Comparison of ENCODE assay signal across 1 cellular context in the genomic region with DNA sequence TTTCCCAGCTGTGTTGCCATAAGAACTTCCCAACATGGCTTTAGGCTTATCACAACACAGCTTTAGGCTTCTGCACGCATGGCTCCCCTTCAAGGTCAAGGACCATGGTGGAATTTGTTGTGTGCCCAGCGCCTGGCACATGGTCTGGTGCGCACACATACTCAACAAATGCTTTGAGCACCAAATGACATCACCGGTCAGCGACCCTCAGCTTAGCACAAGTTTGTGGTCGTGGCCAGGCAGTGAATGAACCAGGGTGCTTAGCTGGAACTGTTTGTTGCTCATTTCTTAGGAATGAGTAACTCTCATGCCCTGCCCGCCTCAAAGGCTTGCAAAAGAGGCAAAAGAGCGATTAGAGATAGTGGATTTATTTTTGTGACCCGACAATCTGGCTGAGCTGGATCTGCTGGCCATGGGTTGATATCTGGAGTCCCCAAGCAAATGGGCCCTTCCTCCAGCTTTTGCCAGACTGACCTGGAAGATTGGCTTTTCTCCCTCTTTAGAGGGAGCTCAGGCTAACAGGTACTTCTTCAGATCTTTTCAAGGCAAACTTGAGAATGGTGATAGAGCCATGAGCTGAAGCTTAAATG.
TF ChIP-seq lines count a peak whose summit lies in the region.

No MANE protein-coding gene starts in this region.

TF ChIP-seq in K562, 482 proteins besides CTCF, POLR2A, EP300 and RAD21 (continued from another document and continues in another):
- TF ChIP-seq, protein P1, sequence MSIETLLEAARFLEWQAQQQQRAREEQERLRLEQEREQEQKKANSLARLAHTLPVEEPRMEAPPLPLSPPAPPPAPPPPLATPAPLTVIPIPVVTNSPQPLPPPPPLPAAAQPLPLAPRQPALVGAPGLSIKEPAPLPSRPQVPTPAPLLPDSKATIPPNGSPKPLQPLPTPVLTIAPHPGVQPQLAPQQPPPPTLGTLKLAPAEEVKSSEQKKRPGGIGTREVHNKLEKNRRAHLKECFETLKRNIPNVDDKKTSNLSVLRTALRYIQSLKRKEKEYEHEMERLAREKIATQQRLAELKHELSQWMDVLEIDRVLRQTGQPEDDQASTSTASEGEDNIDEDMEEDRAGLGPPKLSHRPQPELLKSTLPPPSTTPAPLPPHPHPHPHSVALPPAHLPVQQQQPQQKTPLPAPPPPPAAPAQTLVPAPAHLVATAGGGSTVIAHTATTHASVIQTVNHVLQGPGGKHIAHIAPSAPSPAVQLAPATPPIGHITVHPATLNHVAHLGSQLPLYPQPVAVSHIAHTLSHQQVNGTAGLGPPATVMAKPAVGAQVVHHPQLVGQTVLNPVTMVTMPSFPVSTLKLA (conservative IDR thresholded peaks at IDR 0.05): 0 out of 4 replicates have a peak, but pooled peaks of 1 of the 2 experiments have one; percentile 14
- TF ChIP-seq ZNF707 (CRISPR knock-in tag; conservative IDR thresholded peaks at IDR 0.05) (no peak), TCF7 (IDR thresholded peaks at IDR 0.05; ENCODE audit: borderline replicate concordance) (peak; percentile 76; the same call in 1 of the 2 replicates), LARP7 (IDR thresholded peaks at IDR 0.05) (no peak), HLTF (IDR thresholded peaks at IDR 0.05) (0 out of 2 replicates have a peak, but pooled peaks have one; percentile 18), ZC3H4 (CRISPR knock-in tag; IDR thresholded peaks at IDR 0.05; ENCODE audit: borderline replicate concordance) (peak; percentile 76), POLR2AphosphoS5 (IDR thresholded peaks at IDR 0.05; ENCODE audit: control insufficient read depth, insufficient read depth, low read depth, low read length) (peak; percentile 81), MYC (IDR thresholded peaks at IDR 0.05; ENCODE audit: low read depth, low read length) (peak; percentile 4; the same call in 1 of the 2 replicates), MYC (CRISPR knock-in tag; IDR thresholded peaks at IDR 0.05; ENCODE audit: borderline replicate concordance, low read depth) (peak; percentile 20; the same call in 1 of the 2 replicates), ILF3 (IDR thresholded peaks at IDR 0.05; ENCODE audit: borderline replicate concordance) (no peak), ZFP1 (CRISPR knock-in tag; IDR thresholded peaks at IDR 0.05) (no peak), HDAC1 (IDR thresholded peaks at IDR 0.05) (peak in 1 of 2 experiments; percentile 11; a peak in 1 of 4 replicates), HSF4 (CRISPR knock-in tag; IDR thresholded peaks at IDR 0.05; ENCODE audit: borderline replicate concordance) (0 out of 2 replicates have a peak, but pooled peaks have one; percentile 25), ZFX (CRISPR knock-in tag; IDR thresholded peaks at IDR 0.05) (peak; percentile 33; the same call in 1 of the 2 replicates), PHF21A (IDR thresholded peaks at IDR 0.05; ENCODE audit: borderline replicate concordance, low read depth) (peak; percentile 68; the same call in 1 of the 2 replicates), KDM1A (IDR thresholded peaks at IDR 0.05) (peak; percentile 82 to 87), TEAD4 (IDR thresholded peaks at IDR 0.05; ENCODE audit: low read length) (peak; percentile 80), TEAD4 (CRISPR knock-in tag; IDR thresholded peaks at IDR 0.05; ENCODE audit: borderline replicate concordance) (no peak), EZH2 (IDR thresholded peaks at IDR 0.05; ENCODE audit: borderline replicate concordance, low read depth, low read length) (no peak), RCOR1 (IDR thresholded peaks at IDR 0.05; ENCODE audit: borderline replicate concordance in 1 of 2, low read depth in 2 of 2, low read length in 2 of 2) (peak in 1 of 2 experiments; percentile 54; a peak in 1 of 4 replicates), TAF15 (IDR thresholded peaks at IDR 0.05; ENCODE audit: low read depth, low read length) (no peak), NFIX (CRISPR knock-in tag; IDR thresholded peaks at IDR 0.05; ENCODE audit: low read depth) (no peak), ZNF121 (CRISPR knock-in tag; conservative IDR thresholded peaks at IDR 0.05) (no peak), NFE2 (IDR thresholded peaks at IDR 0.05; ENCODE audit: low read depth) (no peak), DDX20 (tag; IDR thresholded peaks at IDR 0.05; ENCODE audit: low read depth) (no peak), DACH1 (IDR thresholded peaks at IDR 0.05; ENCODE audit: partially characterized antibody) (peak; percentile 36), CBFA2T3 (IDR thresholded peaks at IDR 0.05) (peak; percentile 94), SOX6 (IDR thresholded peaks at IDR 0.05) (no peak), PRMT5 (CRISPR knock-in tag; IDR thresholded peaks at IDR 0.05) (no peak), GTF2E2 (tag; IDR thresholded peaks at IDR 0.05) (peak; percentile 59; the same call in 1 of the 2 replicates), ZNF282 (CRISPR knock-in tag; IDR thresholded peaks at IDR 0.05) (no peak), MYNN (IDR thresholded peaks at IDR 0.05) (0 out of 2 replicates have a peak, but pooled peaks have one; percentile 40), MYNN (CRISPR knock-in tag; IDR thresholded peaks at IDR 0.05) (no peak), KDM4B (IDR thresholded peaks at IDR 0.05; ENCODE audit: borderline replicate concordance in 2 of 2, low read depth in 1 of 2) (no peak), ZNF354B (CRISPR knock-in tag; IDR thresholded peaks at IDR 0.05) (no peak), THRAP3 (IDR thresholded peaks at IDR 0.05; ENCODE audit: borderline replicate concordance) (0 out of 2 replicates have a peak, but pooled peaks have one; percentile 3), SAFB2 (IDR thresholded peaks at IDR 0.05; ENCODE audit: borderline replicate concordance, low read depth, low read length, severe bottlenecking) (no peak), MAFK (IDR thresholded peaks at IDR 0.05; ENCODE audit: low read length) (0 out of 2 replicates have a peak, but pooled peaks have one; percentile 8), JUND (IDR thresholded peaks at IDR 0.05; ENCODE audit: borderline replicate concordance, low read depth, low read length) (peak; percentile 55), JUND (tag; IDR thresholded peaks at IDR 0.05; ENCODE audit: borderline replicate concordance, low read depth, low read length) (no peak), MIER1 (IDR thresholded peaks at IDR 0.05; ENCODE audit: low read depth) (peak; percentile 39; the same call in 1 of the 2 replicates), STAT5A (IDR thresholded peaks at IDR 0.05; ENCODE audit: borderline replicate concordance, low read length) (peak; percentile 48; the same call in 1 of the 2 replicates), NFIC (IDR thresholded peaks at IDR 0.05) (peak; percentile 67; the same call in 1 of the 2 replicates)
- TF ChIP-seq, protein P2, sequence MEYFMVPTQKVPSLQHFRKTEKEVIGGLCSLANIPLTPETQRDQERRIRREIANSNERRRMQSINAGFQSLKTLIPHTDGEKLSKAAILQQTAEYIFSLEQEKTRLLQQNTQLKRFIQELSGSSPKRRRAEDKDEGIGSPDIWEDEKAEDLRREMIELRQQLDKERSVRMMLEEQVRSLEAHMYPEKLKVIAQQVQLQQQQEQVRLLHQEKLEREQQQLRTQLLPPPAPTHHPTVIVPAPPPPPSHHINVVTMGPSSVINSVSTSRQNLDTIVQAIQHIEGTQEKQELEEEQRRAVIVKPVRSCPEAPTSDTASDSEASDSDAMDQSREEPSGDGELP (CRISPR knock-in tag; IDR thresholded peaks at IDR 0.05; ENCODE audit: borderline replicate concordance): peak; percentile 28; the same call in 1 of the 2 replicates
- TF ChIP-seq, protein P3, sequence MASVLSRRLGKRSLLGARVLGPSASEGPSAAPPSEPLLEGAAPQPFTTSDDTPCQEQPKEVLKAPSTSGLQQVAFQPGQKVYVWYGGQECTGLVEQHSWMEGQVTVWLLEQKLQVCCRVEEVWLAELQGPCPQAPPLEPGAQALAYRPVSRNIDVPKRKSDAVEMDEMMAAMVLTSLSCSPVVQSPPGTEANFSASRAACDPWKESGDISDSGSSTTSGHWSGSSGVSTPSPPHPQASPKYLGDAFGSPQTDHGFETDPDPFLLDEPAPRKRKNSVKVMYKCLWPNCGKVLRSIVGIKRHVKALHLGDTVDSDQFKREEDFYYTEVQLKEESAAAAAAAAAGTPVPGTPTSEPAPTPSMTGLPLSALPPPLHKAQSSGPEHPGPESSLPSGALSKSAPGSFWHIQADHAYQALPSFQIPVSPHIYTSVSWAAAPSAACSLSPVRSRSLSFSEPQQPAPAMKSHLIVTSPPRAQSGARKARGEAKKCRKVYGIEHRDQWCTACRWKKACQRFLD (CRISPR knock-in tag; IDR thresholded peaks at IDR 0.05): peak; percentile 2; the same call in 1 of the 2 replicates
- TF ChIP-seq, protein P4, sequence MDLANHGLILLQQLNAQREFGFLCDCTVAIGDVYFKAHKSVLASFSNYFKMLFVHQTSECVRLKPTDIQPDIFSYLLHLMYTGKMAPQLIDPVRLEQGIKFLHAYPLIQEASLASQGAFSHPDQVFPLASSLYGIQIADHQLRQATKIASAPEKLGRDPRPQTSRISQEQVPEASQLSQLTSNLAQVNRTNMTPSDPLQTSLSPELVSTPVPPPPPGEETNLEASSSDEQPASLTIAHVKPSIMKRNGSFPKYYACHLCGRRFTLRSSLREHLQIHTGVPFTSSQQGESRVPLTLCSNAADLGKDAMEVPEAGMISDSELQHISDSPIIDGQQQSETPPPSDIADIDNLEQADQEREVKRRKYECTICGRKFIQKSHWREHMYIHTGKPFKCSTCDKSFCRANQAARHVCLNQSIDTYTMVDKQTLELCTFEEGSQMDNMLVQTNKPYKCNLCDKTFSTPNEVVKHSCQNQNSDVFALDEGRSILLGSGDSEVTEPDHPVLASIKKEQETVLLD (IDR thresholded peaks at IDR 0.05): no peak
- TF ChIP-seq, protein P5, sequence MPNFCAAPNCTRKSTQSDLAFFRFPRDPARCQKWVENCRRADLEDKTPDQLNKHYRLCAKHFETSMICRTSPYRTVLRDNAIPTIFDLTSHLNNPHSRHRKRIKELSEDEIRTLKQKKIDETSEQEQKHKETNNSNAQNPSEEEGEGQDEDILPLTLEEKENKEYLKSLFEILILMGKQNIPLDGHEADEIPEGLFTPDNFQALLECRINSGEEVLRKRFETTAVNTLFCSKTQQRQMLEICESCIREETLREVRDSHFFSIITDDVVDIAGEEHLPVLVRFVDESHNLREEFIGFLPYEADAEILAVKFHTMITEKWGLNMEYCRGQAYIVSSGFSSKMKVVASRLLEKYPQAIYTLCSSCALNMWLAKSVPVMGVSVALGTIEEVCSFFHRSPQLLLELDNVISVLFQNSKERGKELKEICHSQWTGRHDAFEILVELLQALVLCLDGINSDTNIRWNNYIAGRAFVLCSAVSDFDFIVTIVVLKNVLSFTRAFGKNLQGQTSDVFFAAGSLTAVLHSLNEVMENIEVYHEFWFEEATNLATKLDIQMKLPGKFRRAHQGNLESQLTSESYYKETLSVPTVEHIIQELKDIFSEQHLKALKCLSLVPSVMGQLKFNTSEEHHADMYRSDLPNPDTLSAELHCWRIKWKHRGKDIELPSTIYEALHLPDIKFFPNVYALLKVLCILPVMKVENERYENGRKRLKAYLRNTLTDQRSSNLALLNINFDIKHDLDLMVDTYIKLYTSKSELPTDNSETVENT (CRISPR knock-in tag; IDR thresholded peaks at IDR 0.05): 0 out of 2 replicates have a peak, but pooled peaks have one; percentile 18
- TF ChIP-seq, protein P6, sequence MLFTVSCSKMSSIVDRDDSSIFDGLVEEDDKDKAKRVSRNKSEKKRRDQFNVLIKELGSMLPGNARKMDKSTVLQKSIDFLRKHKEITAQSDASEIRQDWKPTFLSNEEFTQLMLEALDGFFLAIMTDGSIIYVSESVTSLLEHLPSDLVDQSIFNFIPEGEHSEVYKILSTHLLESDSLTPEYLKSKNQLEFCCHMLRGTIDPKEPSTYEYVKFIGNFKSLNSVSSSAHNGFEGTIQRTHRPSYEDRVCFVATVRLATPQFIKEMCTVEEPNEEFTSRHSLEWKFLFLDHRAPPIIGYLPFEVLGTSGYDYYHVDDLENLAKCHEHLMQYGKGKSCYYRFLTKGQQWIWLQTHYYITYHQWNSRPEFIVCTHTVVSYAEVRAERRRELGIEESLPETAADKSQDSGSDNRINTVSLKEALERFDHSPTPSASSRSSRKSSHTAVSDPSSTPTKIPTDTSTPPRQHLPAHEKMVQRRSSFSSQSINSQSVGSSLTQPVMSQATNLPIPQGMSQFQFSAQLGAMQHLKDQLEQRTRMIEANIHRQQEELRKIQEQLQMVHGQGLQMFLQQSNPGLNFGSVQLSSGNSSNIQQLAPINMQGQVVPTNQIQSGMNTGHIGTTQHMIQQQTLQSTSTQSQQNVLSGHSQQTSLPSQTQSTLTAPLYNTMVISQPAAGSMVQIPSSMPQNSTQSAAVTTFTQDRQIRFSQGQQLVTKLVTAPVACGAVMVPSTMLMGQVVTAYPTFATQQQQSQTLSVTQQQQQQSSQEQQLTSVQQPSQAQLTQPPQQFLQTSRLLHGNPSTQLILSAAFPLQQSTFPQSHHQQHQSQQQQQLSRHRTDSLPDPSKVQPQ (CRISPR knock-in tag; IDR thresholded peaks at IDR 0.05; ENCODE audit: borderline replicate concordance): no peak
- TF ChIP-seq, protein P7, sequence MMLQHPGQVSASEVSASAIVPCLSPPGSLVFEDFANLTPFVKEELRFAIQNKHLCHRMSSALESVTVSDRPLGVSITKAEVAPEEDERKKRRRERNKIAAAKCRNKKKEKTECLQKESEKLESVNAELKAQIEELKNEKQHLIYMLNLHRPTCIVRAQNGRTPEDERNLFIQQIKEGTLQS (IDR thresholded peaks at IDR 0.05): peak; percentile 67
- TF ChIP-seq, protein P7 (CRISPR knock-in tag; conservative IDR thresholded peaks at IDR 0.05): no peak
- TF ChIP-seq, protein P8, sequence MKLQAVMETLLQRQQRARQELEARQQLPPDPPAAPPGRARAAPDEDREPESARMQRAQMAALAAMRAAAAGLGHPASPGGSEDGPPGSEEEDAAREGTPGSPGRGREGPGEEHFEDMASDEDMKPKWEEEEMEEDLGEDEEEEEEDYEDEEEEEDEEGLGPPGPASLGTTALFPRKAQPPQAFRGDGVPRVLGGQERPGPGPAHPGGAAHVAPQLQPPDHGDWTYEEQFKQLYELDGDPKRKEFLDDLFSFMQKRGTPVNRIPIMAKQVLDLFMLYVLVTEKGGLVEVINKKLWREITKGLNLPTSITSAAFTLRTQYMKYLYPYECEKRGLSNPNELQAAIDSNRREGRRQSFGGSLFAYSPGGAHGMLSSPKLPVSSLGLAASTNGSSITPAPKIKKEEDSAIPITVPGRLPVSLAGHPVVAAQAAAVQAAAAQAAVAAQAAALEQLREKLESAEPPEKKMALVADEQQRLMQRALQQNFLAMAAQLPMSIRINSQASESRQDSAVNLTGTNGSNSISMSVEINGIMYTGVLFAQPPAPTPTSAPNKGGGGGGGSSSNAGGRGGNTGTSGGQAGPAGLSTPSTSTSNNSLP (IDR thresholded peaks at IDR 0.05; ENCODE audit: borderline replicate concordance, low read depth, low read length): peak; percentile 34; the same call in 1 of the 2 replicates
